24 cellular contexts compared by ENCODE assay signal in the genomic region with DNA sequence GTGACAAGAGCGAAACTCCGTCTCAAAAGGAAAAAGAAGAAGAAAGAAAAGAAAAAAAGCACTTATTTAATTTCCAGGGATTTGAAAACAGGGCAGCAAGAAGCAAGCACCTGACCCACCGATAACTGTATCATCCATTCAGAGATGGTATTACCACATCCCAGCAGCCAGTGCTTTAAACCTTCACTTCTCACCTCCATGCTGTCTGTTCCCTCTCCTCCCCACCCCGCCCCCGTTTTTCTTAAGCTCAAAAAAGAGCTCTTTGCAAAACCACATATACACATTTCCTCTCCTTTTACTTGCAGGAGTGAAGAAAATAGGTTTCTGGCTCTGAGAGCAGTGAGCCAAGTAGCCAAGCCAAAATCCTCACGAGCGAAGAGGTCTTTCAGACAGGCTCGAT. TPM values are rescaled to one million over a fixed set of nuclear protein-coding genes. Genes with fewer than 3 reads are reported as not detected.
A peak's percentile ranks its signal among the peaks of the same experiment; 100 is the strongest.
DNase-seq lines count a peak whose midpoint lies in the region; ATAC-seq and TF ChIP-seq lines count a peak whose summit lies in the region.
"Had no signal": no experiment of that assay in that cellular context is flagged by ENCODE, and none has a peak within 500 bp of the region (broad histone marks: within the 10 kb centered on the region; RNA-seq: fewer than 3 reads in every experiment).

No MANE protein-coding gene starts in this region.

- H3K27me3 ChIP-seq in CD4-positive, alpha-beta T cell (ENCODE audit: control insufficient read depth, insufficient read depth, low read length): no peaks in the 10 kb centered on the region
- no peaks in the 10 kb centered on the region for H3K27me3 ChIP-seq in CD8-positive, alpha-beta memory T cell (ENCODE audit: insufficient read depth, low read length, poor library complexity, severe bottlenecking)
- peaks cover 0 to 18% (median 0%) of the 10 kb centered on the region in 9 donors for H3K27me3 ChIP-seq in heart left ventricle
- H3K27me3 ChIP-seq: Peyer's patch had no signal

- peak overlapping the region; percentile 39 for H3K27ac Mint-ChIP-seq in CD4-positive, alpha-beta T cell
- no peak overlapping the region for H3K27ac Mint-ChIP-seq in CD8-positive, alpha-beta memory T cell
- peak overlapping the region in 2 of 5 experiments; percentile 20 to 21 for H3K27ac Mint-ChIP-seq in brain
- H3K27ac Mint-ChIP-seq in neural crest cell (ENCODE audit: unreplicated experiment): no peak overlapping the region

- H3K4me1 ChIP-seq in CD8-positive, alpha-beta memory T cell (ENCODE audit: insufficient read depth, low read length): peaks cover 16% of the 10 kb centered on the region
- H3K4me1 ChIP-seq in heart left ventricle: peaks cover 0 to 13% (median 5%) of the 10 kb centered on the region in 12 donors

- no peaks in the 10 kb centered on the region for H3K36me3 ChIP-seq in CD8-positive, alpha-beta memory T cell (ENCODE audit: insufficient read depth, low read length)
- no peaks in the 10 kb centered on the region for H3K36me3 ChIP-seq in heart left ventricle
- H3K36me3 ChIP-seq: Peyer's patch, SJSA1 had no signal

- no peak for TF ChIP-seq CTCF in CD4-positive, alpha-beta T cell (IDR thresholded peaks at IDR 0.05)
- TF ChIP-seq CTCF in brain (conservative IDR thresholded peaks at IDR 0.05) (no peak), neural crest cell (conservative IDR thresholded peaks at IDR 0.05) (no peak), heart left ventricle (IDR thresholded peaks at IDR 0.05) (no peak)

- DNase-seq in CD4-positive, alpha-beta T cell: no peak
- DNase-seq in CD8-positive, alpha-beta memory T cell: peak in 1 of 5 donors; percentile 15
- DNase-seq in neural crest cell (ENCODE audit: low read depth, low spot score) (no peak), heart left ventricle (no peak), NCI-H2107 treated with DMSO at 0.1 percent for 48 hours (lab: John Stamatoyannopoulos, UW; ENCODE audit: unreplicated experiment) (no peak)
- DNase-seq: Calu3; CD4-positive, alpha-beta memory T cell; DMS53; EL; GOT3; HCEC 1CT; MM.1S; NCI-H1092; NCI-H1436; NCI-H187 treated with DMSO at 0.1 percent for 48 hours; NCI-H2107; NCI-H345; NCI-H524; NCI-H774; Peyer's patch had no signal

- ATAC-seq in CD4-positive, alpha-beta T cell (ENCODE audit: poor library complexity): no peak
- no peak for ATAC-seq in heart left ventricle
- no peak for ATAC-seq in HG03039 (IDR thresholded peaks at IDR 0.05; ENCODE audit: unreplicated experiment)

- H3K4me3 ChIP-seq in CD8-positive, alpha-beta memory T cell (ENCODE audit: low read length): no peak overlapping the region
- H3K4me3 ChIP-seq in heart left ventricle: no peak overlapping the region
- H3K4me3 ChIP-seq: Peyer's patch, SJSA1 had no signal

- 69 to 79% (median 75%) methylated on average over 8 of the region's 8 CpGs for WGBS in heart left ventricle, 4 donors

- CTCF ChIA-PET in CD4-positive, alpha-beta T cell (lab: Charles Lee): no interaction called here
- CTCF ChIA-PET in CD8-positive, alpha-beta memory T cell (lab: Charles Lee): no interaction called here

- H3K27ac ChIP-seq in CD4-positive, alpha-beta T cell (ENCODE audit: low read depth, low read length): no peak overlapping the region
- no peak overlapping the region for H3K27ac ChIP-seq in CD8-positive, alpha-beta memory T cell (ENCODE audit: low read depth, low read length)
- no peak overlapping the region for H3K27ac ChIP-seq in heart left ventricle
- H3K27ac ChIP-seq: Peyer's patch, SJSA1 had no signal

- no peaks in the 10 kb centered on the region for H3K9me3 ChIP-seq in CD4-positive, alpha-beta T cell (ENCODE audit: control insufficient read depth, low read length)
- no peaks in the 10 kb centered on the region for H3K9me3 ChIP-seq in CD8-positive, alpha-beta memory T cell (ENCODE audit: low read length)
- H3K9me3 ChIP-seq in heart left ventricle: no peaks in the 10 kb centered on the region
- H3K9me3 ChIP-seq: Peyer's patch, SJSA1 had no signal

- H3K27me3 Mint-ChIP-seq in CD4-positive, alpha-beta T cell: peaks cover 4% of the 10 kb centered on the region
- H3K27me3 Mint-ChIP-seq in CD8-positive, alpha-beta memory T cell: peaks cover 0 to 9% of the 10 kb centered on the region in 2 donors
- no peaks in the 10 kb centered on the region for H3K27me3 Mint-ChIP-seq in brain
- no peaks in the 10 kb centered on the region for H3K27me3 Mint-ChIP-seq in neural crest cell (ENCODE audit: low read depth)

- POLR2A ChIA-PET in CD4-positive, alpha-beta T cell (lab: Charles Lee): interaction anchor here (1.2 kb wide), 1 partner anchor 71 kb away, joined by 4 read pairs; no protein-coding TSS in a partner anchor
- POLR2A ChIA-PET in CD8-positive, alpha-beta memory T cell (lab: Charles Lee): no interaction called here

- H3K36me3 Mint-ChIP-seq in CD4-positive, alpha-beta T cell (ENCODE audit: low read depth): no peaks in the 10 kb centered on the region
- H3K36me3 Mint-ChIP-seq in CD8-positive, alpha-beta memory T cell: no peaks in the 10 kb centered on the region
- H3K36me3 Mint-ChIP-seq in brain (no peaks in the 10 kb centered on the region), neural crest cell (ENCODE audit: low read depth) (no peaks in the 10 kb centered on the region)
- H3K36me3 Mint-ChIP-seq: CD4-positive, alpha-beta memory T cell had no signal

- intact Hi-C loops in CD4-positive, alpha-beta T cell (cut with DNase I, micrococcal nuclease): no loop called here
- intact Hi-C loops in heart left ventricle (cut with DNase I): no loop called here

- H3K4me3 Mint-ChIP-seq in CD4-positive, alpha-beta T cell: peak overlapping the region; percentile 73
- H3K4me3 Mint-ChIP-seq in CD8-positive, alpha-beta memory T cell: peak overlapping the region in 6 of 7 donors; percentile 34 to 70 (median 53)
- peak overlapping the region; percentile 24 to 74 (median 61) for H3K4me3 Mint-ChIP-seq in brain
- peak overlapping the region; percentile 88 for H3K4me3 Mint-ChIP-seq in neural crest cell

- no peaks in the 10 kb centered on the region for H3K9me3 Mint-ChIP-seq in CD4-positive, alpha-beta T cell
- no peaks in the 10 kb centered on the region for H3K9me3 Mint-ChIP-seq in CD8-positive, alpha-beta memory T cell
- H3K9me3 Mint-ChIP-seq in brain: peaks cover 0 to 3% (median 0%) of the 10 kb centered on the region in 5 experiments
- H3K9me3 Mint-ChIP-seq in neural crest cell: no peaks in the 10 kb centered on the region
- H3K9me3 Mint-ChIP-seq: CD4-positive, alpha-beta memory T cell had no signal

- H3K4me1 Mint-ChIP-seq in CD4-positive, alpha-beta T cell (ENCODE audit: low read depth): peaks cover 23% of the 10 kb centered on the region
- peaks cover 0 to 19% (median 5%) of the 10 kb centered on the region in 3 donors for H3K4me1 Mint-ChIP-seq in CD8-positive, alpha-beta memory T cell
- H3K4me1 Mint-ChIP-seq in brain (peaks cover 14% of the 10 kb centered on the region), neural crest cell (peaks cover 12% of the 10 kb centered on the region)

- no peak for TF ChIP-seq POLR2A in heart left ventricle (IDR thresholded peaks at IDR 0.05)

RNA-seq across cellular contexts. Expression of gene STOX1, which starts 2.2 kb away (rescaled TPM):
- total RNA-seq in CD4-positive, alpha-beta T cell: under 1 TPM; 0.25 to 0.41 TPM
- under 1 TPM; 0.29 to 0.39 TPM for total RNA-seq in CD8-positive, alpha-beta memory T cell
- polyA plus RNA-seq in CD8-positive, alpha-beta memory T cell: not detected
- polyA plus RNA-seq in brain (ENCODE audit: insufficient read depth, low read depth, low replicate concordance) (14.4 TPM), heart left ventricle (under 1 TPM; 0.14 to 0.42 TPM)
- total RNA-seq in neural crest cell (8.7 and 8.8 TPM in 2 replicates), heart left ventricle (1 to 10 TPM in 2 of 9 donors, under 1 TPM in 6, not detected in 1; 0.09 to 1.2 (median 0.27) TPM)
- polyA plus RNA-seq: BJ had no signal
